ENCODE assay signal across 27 cellular contexts in the genomic region with DNA sequence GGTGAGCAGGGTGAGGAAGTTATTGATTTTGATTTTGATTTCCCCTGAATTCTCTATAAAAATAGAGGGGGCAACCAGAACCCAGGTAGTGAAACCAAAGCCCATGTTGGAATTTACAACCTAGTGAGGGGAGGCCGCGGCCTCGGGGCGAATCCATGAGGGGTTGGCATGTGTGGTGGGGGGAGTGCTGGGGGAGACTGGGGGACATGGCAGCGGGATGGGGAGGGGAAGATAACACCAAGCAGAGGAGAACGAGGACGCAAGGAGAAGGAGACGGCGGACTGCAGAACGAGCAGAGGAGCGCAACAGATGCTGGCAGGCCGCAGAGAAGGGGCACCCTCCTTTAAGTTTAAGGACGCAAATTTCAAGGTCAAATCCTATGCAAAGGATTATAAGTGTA.
"Had no signal": no experiment of that assay in that cellular context is flagged by ENCODE, and none has a peak within 500 bp of the region (broad histone marks: within the 10 kb centered on the region; RNA-seq: fewer than 3 reads in every experiment).

No MANE protein-coding gene starts in this region.

- H3K4me3 ChIP-seq: adrenal gland, breast epithelium, SK-N-MC had no signal

- H3K9me3 ChIP-seq: adrenal gland, breast epithelium had no signal

- DNase-seq: activated CD4-positive, alpha-beta T cell treated with anti-CD3 and anti-CD28 coated beads for 1 hour; activated CD4-positive, alpha-beta T cell treated with anti-CD3 and anti-CD28 coated beads, Interleukin-2, amount 10 ng/mL, durations not matched to agents 24 days and 14 days; activated CD4-positive, alpha-beta T cell treated with anti-CD3 and anti-CD28 coated beads, Interleukin-2, amount 50 U/mL, for 48 hours; activated CD8-positive, alpha-beta memory T cell treated with anti-CD3 and anti-CD28 coated beads, Interleukin-2, amount 10 ng/mL, durations not matched to agents 7 days and 5 days; activated gamma-delta T cell; activated naive CD4-positive, alpha-beta T cell treated with anti-CD3 and anti-CD28 coated beads for 36 hours; activated T-cell treated with anti-CD3 and anti-CD28 coated beads for 4 hours; activated T-cell treated with anti-CD3 and anti-CD28 coated beads, Interleukin-2, amount 50 U/mL, for 48 hours; anterior cingulate cortex; caudate nucleus; KG1; NCI-H1048; NCI-H146; NCI-H187 treated with DMSO at 0.1 percent for 48 hours; NCI-H2081 treated with DMSO at 0.1 percent for 48 hours; NCI-H2171 treated with DMSO at 0.1 percent for 48 hours; NCI-H226; NCI-H526 treated with DMSO at 0.1 percent for 48 hours; NK-92 treated with Interleukin-12 subunit alpha and Interleukin-12 subunit beta, amount 100 ng/mL, for 24 hours; OCI-M1; RPMI8226 had no signal

- H3K36me3 ChIP-seq: adrenal gland, breast epithelium had no signal

- H3K27ac ChIP-seq: adrenal gland, breast epithelium, SK-N-MC had no signal

- H3K4me1 ChIP-seq: adrenal gland, breast epithelium had no signal

- ATAC-seq: activated CD8-positive, alpha-beta memory T cell treated with anti-CD3 and anti-CD28 coated beads, Interleukin-2, amount 10 ng/mL, durations not matched to agents 7 days and 5 days; activated T-helper 17 cell treated with anti-CD3 and anti-CD28 coated beads, Interleukin-2, amount 50 U/mL, for 72 hours; Panc1; Right ventricle myocardium inferior had no signal
